Comparison of ENCODE assay signal across 16 cellular contexts in genomic region chr1:29395724-29396437, GRCh38.
DNase-seq lines count a peak whose midpoint lies in the region; ATAC-seq, FAIRE-seq and TF ChIP-seq lines count a peak whose summit lies in the region.
"Had no signal": no experiment of that assay in that cellular context is flagged by ENCODE, and none has a peak within 500 bp of the region (broad histone marks: within the 10 kb centered on the region; RNA-seq: fewer than 3 reads in every experiment).

No MANE protein-coding gene starts in this region.

- H3K36me3 ChIP-seq in K562 (ENCODE audit: control insufficient read depth, insufficient read depth, low read length), result no peaks in the 10 kb centered on the region
- H3K36me3 ChIP-seq: Peyer's patch had no signal

- no peak overlapping the region for H3K9ac ChIP-seq in K562 (ENCODE audit: insufficient read depth in 1 of 2, low read depth in 2 of 2, low read length in 2 of 2)

- ATAC-seq in activated CD8-positive, alpha-beta memory T cell treated with anti-CD3 and anti-CD28 coated beads, Interleukin-2, amount 10 ng/mL, durations not matched to agents 7 days and 5 days, result no peak
- ATAC-seq in K562 (no peak), esophagus mucosa (no peak)

- H3K4me2 ChIP-seq in K562 (ENCODE audit: insufficient read depth, low read length), result no peak overlapping the region

- H3K4me3 ChIP-seq in K562, result no peak overlapping the region
- H3K4me3 ChIP-seq: Peyer's patch had no signal

- WGBS in K562 (ENCODE audit: insufficient coverage, low coverage, missing lambda C conversion rate), result 2% methylated on average over 6 of the region's 6 CpGs

- no peak for TF ChIP-seq RAD21 in K562 (CRISPR knock-in tag; conservative IDR thresholded peaks at IDR 0.05 in 1 of 2, IDR thresholded peaks at IDR 0.05 in 1 of 2)

- no peak overlapping the region for H3K27ac Mint-ChIP-seq in activated CD8-positive, alpha-beta memory T cell treated with anti-CD3 and anti-CD28 coated beads, Interleukin-2, amount 10 ng/mL, durations not matched to agents 7 days and 5 days
- no peak overlapping the region for H3K27ac Mint-ChIP-seq in activated CD4-positive, alpha-beta T cell treated with anti-CD3 and anti-CD28 coated beads, Interleukin-2, amount 10 ng/mL, durations not matched to agents 24 days and 14 days
- H3K27ac Mint-ChIP-seq: HFFc6 had no signal

- no peaks in the 10 kb centered on the region for H3K9me1 ChIP-seq in K562 (ENCODE audit: control insufficient read depth, insufficient read depth, low read length)

- no peak for TF ChIP-seq CTCF in K562 (IDR thresholded peaks at IDR 0.05 in 2 of 3, conservative IDR thresholded peaks at IDR 0.05 in 1 of 3; ENCODE audit: insufficient read depth in 2 of 3, low read depth in 1 of 3, low read length in 3 of 3)

- TF ChIP-seq EP300 in K562 (IDR thresholded peaks at IDR 0.05; ENCODE audit: low read length), result no peak

- no peaks in the 10 kb centered on the region for H3K4me1 Mint-ChIP-seq in activated CD8-positive, alpha-beta memory T cell treated with anti-CD3 and anti-CD28 coated beads, Interleukin-2, amount 10 ng/mL, durations not matched to agents 7 days and 5 days
- no peaks in the 10 kb centered on the region for H3K4me1 Mint-ChIP-seq in activated CD4-positive, alpha-beta T cell treated with anti-CD3 and anti-CD28 coated beads, Interleukin-2, amount 10 ng/mL, durations not matched to agents 24 days and 14 days

- H3K27ac ChIP-seq in K562 (ENCODE audit: extremely low read depth, low read depth, low read length), result no peak overlapping the region
- H3K27ac ChIP-seq: C4-2B, Peyer's patch had no signal

- no peaks in the 10 kb centered on the region; a peak in 1 of 5 replicates for H3K27me3 ChIP-seq in K562 (ENCODE audit: control insufficient read depth in 2 of 2, insufficient read depth in 2 of 2, low read length in 2 of 2)
- H3K27me3 ChIP-seq: Peyer's patch had no signal

- peaks cover 0 to 6% of the 10 kb centered on the region in 2 experiments; a peak in 1 of 5 replicates for H3K4me1 ChIP-seq in K562 (replicated peaks in 1 of 2; ENCODE audit: control insufficient read depth in 2 of 2, insufficient read depth in 2 of 2, low read length in 2 of 2)
- H3K4me1 ChIP-seq: Peyer's patch had no signal

- in situ Hi-C loops in K562 (cut with MboI), result no loop called here

- peaks cover 2% of the 10 kb centered on the region for H3K9me3 Mint-ChIP-seq in activated CD8-positive, alpha-beta memory T cell treated with anti-CD3 and anti-CD28 coated beads, Interleukin-2, amount 10 ng/mL, durations not matched to agents 7 days and 5 days (ENCODE audit: low read depth)
- peaks cover 4% of the 10 kb centered on the region for H3K9me3 Mint-ChIP-seq in activated CD4-positive, alpha-beta T cell treated with anti-CD3 and anti-CD28 coated beads, Interleukin-2, amount 10 ng/mL, durations not matched to agents 24 days and 14 days
- H3K9me3 Mint-ChIP-seq: HFFc6 had no signal

- H3K4me3 Mint-ChIP-seq in activated CD8-positive, alpha-beta memory T cell treated with anti-CD3 and anti-CD28 coated beads, Interleukin-2, amount 10 ng/mL, durations not matched to agents 7 days and 5 days, result no peak overlapping the region
- H3K4me3 Mint-ChIP-seq in activated CD4-positive, alpha-beta T cell treated with anti-CD3 and anti-CD28 coated beads, Interleukin-2, amount 10 ng/mL, durations not matched to agents 24 days and 14 days, result no peak overlapping the region
- H3K4me3 Mint-ChIP-seq: HFFc6 had no signal

- no peak for TF ChIP-seq POLR2A in K562 (conservative IDR thresholded peaks at IDR 0.05)

- no peak for FAIRE-seq in K562 (lab: Jason Lieb, UNC)
- FAIRE-seq: A204.1 had no signal

- POLR2A ChIA-PET in K562 (lab: Yijun Ruan, JAX), result interaction anchor here (0.6 to 1.2 kb wide), 5 partner anchors 15 to 1149 kb away, joined by 3 to 6 read pairs (median 4); no protein-coding TSS in a partner anchor

- no peak overlapping the region for H2AFZ ChIP-seq in K562 (ENCODE audit: low read depth, low read length)

- no peaks in the 10 kb centered on the region for H3K79me2 ChIP-seq in K562 (ENCODE audit: control insufficient read depth, insufficient read depth, low read length)

- H3K36me3 Mint-ChIP-seq in activated CD8-positive, alpha-beta memory T cell treated with anti-CD3 and anti-CD28 coated beads, Interleukin-2, amount 10 ng/mL, durations not matched to agents 7 days and 5 days, result no peaks in the 10 kb centered on the region
- no peaks in the 10 kb centered on the region for H3K36me3 Mint-ChIP-seq in activated CD4-positive, alpha-beta T cell treated with anti-CD3 and anti-CD28 coated beads, Interleukin-2, amount 10 ng/mL, durations not matched to agents 24 days and 14 days (ENCODE audit: low read depth)

- peak; percentile 4 for DNase-seq in activated CD8-positive, alpha-beta memory T cell treated with anti-CD3 and anti-CD28 coated beads, Interleukin-2, amount 10 ng/mL, durations not matched to agents 7 days and 5 days
- no peak for DNase-seq in activated CD8-positive, alpha-beta memory T cell treated with anti-CD3 and anti-CD28 coated beads, Interleukin-2, amount 50 U/mL, for 48 hours
- no peak for DNase-seq in K562 (ENCODE audit: extremely low read depth in 1 of 4, low spot score in 3 of 4)
- DNase-seq in mesenteric fat pad (ENCODE audit: low spot score), result peak; percentile 41
- no peak for DNase-seq in amniotic stem cell (lab: John Stamatoyannopoulos, UW)
- no peak for DNase-seq in activated CD4-positive, alpha-beta T cell treated with anti-CD3 and anti-CD28 coated beads, Interleukin-2, amount 10 ng/mL, durations not matched to agents 24 days and 14 days
- no peak for DNase-seq in AG20443 (ENCODE audit: low spot score)
- DNase-seq: EL, HFFc6, KG1, NCI-H2227 treated with DMSO at 0.1 percent for 48 hours, SHP77 had no signal

- no peaks in the 10 kb centered on the region for H3K27me3 Mint-ChIP-seq in activated CD8-positive, alpha-beta memory T cell treated with anti-CD3 and anti-CD28 coated beads, Interleukin-2, amount 10 ng/mL, durations not matched to agents 7 days and 5 days
- no peaks in the 10 kb centered on the region for H3K27me3 Mint-ChIP-seq in activated CD4-positive, alpha-beta T cell treated with anti-CD3 and anti-CD28 coated beads, Interleukin-2, amount 10 ng/mL, durations not matched to agents 24 days and 14 days

- H4K20me1 ChIP-seq in K562 (replicated peaks; ENCODE audit: control insufficient read depth, insufficient read depth, low read length), result peaks cover 10% of the 10 kb centered on the region

- no TSS peak for BruUV-seq in K562 (replicated peaks; lab: Mats Ljungman, UMichigan)

- no peaks in the 10 kb centered on the region for H3K9me3 ChIP-seq in K562 (replicated peaks; ENCODE audit: control insufficient read depth, insufficient read depth, low read depth, low read length)
- H3K9me3 ChIP-seq: Peyer's patch had no signal

- CTCF ChIA-PET in activated CD8-positive, alpha-beta memory T cell treated with anti-CD3 and anti-CD28 coated beads, Interleukin-2, amount 10 ng/mL, durations not matched to agents 7 days and 5 days (lab: Charles Lee), result no interaction called here
- CTCF ChIA-PET in K562 (lab: Yijun Ruan, JAX; ENCODE audit: low intra/inter-chr PET ratio), result no interaction called here

- intact Hi-C loops in K562 (cut with micrococcal nuclease), result loop anchor here (2.0 kb wide), 1 partner anchor 1011 kb away; no protein-coding TSS in a partner anchor
- intact Hi-C loops in activated CD4-positive, alpha-beta T cell treated with anti-CD3 and anti-CD28 coated beads, Interleukin-2, amount 10 ng/mL, durations not matched to agents 24 days and 14 days (cut with micrococcal nuclease), result no loop called here

TF ChIP-seq in K562, 482 proteins besides CTCF, POLR2A, EP300 and RAD21:
- TF ChIP-seq ZNF584 (CRISPR knock-in tag; IDR thresholded peaks at IDR 0.05; ENCODE audit: low read depth) (peak; percentile 84; the same call in 1 of the 2 replicates), SMAD1 (IDR thresholded peaks at IDR 0.05; ENCODE audit: low read depth, low read length, partially characterized antibody) (no peak), NR2C2 (CRISPR knock-in tag; IDR thresholded peaks at IDR 0.05) (no peak), NR2C2 (tag; IDR thresholded peaks at IDR 0.05) (peak; percentile 37; the same call in 1 of the 2 replicates)

Comparison
In these comparisons a context has a peak if more than half of its experiments do, and no peak if none do; other contexts are left out.
1. DNase-seq: peak in activated CD8-positive, alpha-beta memory T cell treated with anti-CD3 and anti-CD28 coated beads, Interleukin-2, amount 10 ng/mL, durations not matched to agents 7 days and 5 days (single experiment) and mesenteric fat pad (single experiment); none in activated CD8-positive, alpha-beta memory T cell treated with anti-CD3 and anti-CD28 coated beads, Interleukin-2, amount 50 U/mL, for 48 hours (single experiment), K562 (0 of 4), amniotic stem cell (single experiment), activated CD4-positive, alpha-beta T cell treated with anti-CD3 and anti-CD28 coated beads, Interleukin-2, amount 10 ng/mL, durations not matched to agents 24 days and 14 days (single experiment) and AG20443 (single experiment).